Comparison of ENCODE assay signal across 2 cellular contexts in genomic region chr7:7769712-7770111, GRCh38.
TF ChIP-seq lines count a peak whose summit lies in the region.

No MANE protein-coding gene starts in this region.

TF ChIP-seq in IMR-90, 13 proteins besides CTCF, POLR2A, EP300 and RAD21:
- TF ChIP-seq MXI1 (IDR thresholded peaks at IDR 0.05; ENCODE audit: borderline replicate concordance, low read depth, low read length), result no peak
- TF ChIP-seq USF2 (IDR thresholded peaks at IDR 0.05; ENCODE audit: low read depth, low read length), result no peak
- no peak for TF ChIP-seq CHD1 (IDR thresholded peaks at IDR 0.05; ENCODE audit: low read depth, low read length)
- TF ChIP-seq ELK1 (IDR thresholded peaks at IDR 0.05; ENCODE audit: borderline replicate concordance, low read depth, low read length), result no peak
- no peak for TF ChIP-seq RCOR1 (IDR thresholded peaks at IDR 0.05; ENCODE audit: insufficient replicate concordance, low read length)
- no peak for TF ChIP-seq NFE2L2 (IDR thresholded peaks at IDR 0.05; ENCODE audit: low read depth, low read length)
- TF ChIP-seq RFX5 (IDR thresholded peaks at IDR 0.05; ENCODE audit: low read depth, low read length), result no peak
- no peak for TF ChIP-seq SMC3 (IDR thresholded peaks at IDR 0.05; ENCODE audit: low read depth, low read length)
- TF ChIP-seq FOS (IDR thresholded peaks at IDR 0.05; ENCODE audit: low read depth, low read length), result no peak
- TF ChIP-seq BHLHE40 (IDR thresholded peaks at IDR 0.05; ENCODE audit: low read depth, low read length), result no peak
- TF ChIP-seq MAFK (IDR thresholded peaks at IDR 0.05; ENCODE audit: low read depth, low read length), result no peak

TF ChIP-seq in K562, 482 proteins besides CTCF, POLR2A, EP300 and RAD21:
- TF ChIP-seq CSDE1 (IDR thresholded peaks at IDR 0.05), result no peak
- TF ChIP-seq KDM1A (IDR thresholded peaks at IDR 0.05), result no peak
- TF ChIP-seq PBX2 (CRISPR knock-in tag; IDR thresholded peaks at IDR 0.05; ENCODE audit: low read depth), result no peak
- TF ChIP-seq PBX2 (tag; conservative IDR thresholded peaks at IDR 0.05; ENCODE audit: low read depth), result peak; percentile 41; the same call in 1 of the 2 replicates
TF ChIP-seq in K562: peak in this region for 1.
